ENCODE assay signal across 26 cellular contexts in genomic region chr10:60296073-60296472, GRCh38.
"Had no signal": no experiment of that assay in that cellular context is flagged by ENCODE, and none has a peak within 500 bp of the region (broad histone marks: within the 10 kb centered on the region; RNA-seq: fewer than 3 reads in every experiment).

No MANE protein-coding gene starts in this region.

- H3K27ac ChIP-seq: breast epithelium, gastrocnemius medialis, vagina had no signal

- FAIRE-seq: colon, kidney, small intestine had no signal

- H3K4me3 ChIP-seq: breast epithelium, gastrocnemius medialis, vagina had no signal

- H3K9me3 ChIP-seq: breast epithelium, gastrocnemius medialis, vagina had no signal

- H3K4me1 ChIP-seq: breast epithelium, vagina had no signal

- H3K27me3 ChIP-seq: breast epithelium, gastrocnemius medialis, vagina had no signal

- ATAC-seq: activated T-cell treated with anti-CD3 and anti-CD28 coated beads, Interleukin-2, amount 50 U/mL, for 4 hours; activated T-helper 17 cell treated with anti-CD3 and anti-CD28 coated beads, Interleukin-2, amount 50 U/mL, for 72 hours; gastrocnemius medialis; sciatic nerve; stimulated activated memory B cell treated with anti-CD40 and anti-IgM and Interleukin-4, amounts not matched to agents 10 μg/mL and 1 μg/mL and 100 μg/mL, for 72 hours; stimulated activated naive CD8-positive, alpha-beta T cell treated with anti-CD3 and anti-CD28 coated beads, Interleukin-15, amount 100 ng/mL, for 72 hours had no signal

- H3K36me3 ChIP-seq: breast epithelium, gastrocnemius medialis, vagina had no signal

- DNase-seq: activated CD4-positive, alpha-beta memory T cell treated with anti-CD3 and anti-CD28 coated beads, Interleukin-2, amount 10 ng/mL, durations not matched to agents 7 days and 5 days; activated CD4-positive, alpha-beta T cell treated with anti-CD3 and anti-CD28 coated beads for 1 hour; activated CD4-positive, alpha-beta T cell treated with anti-CD3 and anti-CD28 coated beads, Interleukin-2, amount 10 ng/mL, durations not matched to agents 7 days and 5 days; activated CD8-positive, alpha-beta memory T cell treated with anti-CD3 and anti-CD28 coated beads, Interleukin-2, amount 50 U/mL, for 48 hours; activated T-cell treated with anti-CD3 and anti-CD28 coated beads, Interleukin-2, amount 50 U/mL, for 4 hours; effector memory CD4-positive, alpha-beta T cell; gastrocnemius medialis; glutamatergic neuron; hippocampal formation; immature natural killer cell; kidney; posterior cingulate gyrus; small intestine; stimulated activated CD4-positive, alpha-beta T cell treated with anti-CD3 and anti-CD28 coated beads, Interleukin-1b, Interleukin-23, amount 100 ng/mL, for 48 hours; stimulated activated CD4-positive, alpha-beta T cell treated with anti-CD3 and anti-CD28 coated beads, Interleukin-4, amount 100 ng/mL, for 4 hours; stimulated activated CD8-positive, alpha-beta memory T cell treated with anti-CD3 and anti-CD28 coated beads, Interleukin-4, amount 100 ng/mL, for 48 hours; stimulated activated naive CD8-positive, alpha-beta T cell treated with anti-CD3 and anti-CD28 coated beads, Interleukin-15, amount 100 ng/mL, for 72 hours; substantia nigra; SW 1271; T1000 had no signal
